In the genomic region with DNA sequence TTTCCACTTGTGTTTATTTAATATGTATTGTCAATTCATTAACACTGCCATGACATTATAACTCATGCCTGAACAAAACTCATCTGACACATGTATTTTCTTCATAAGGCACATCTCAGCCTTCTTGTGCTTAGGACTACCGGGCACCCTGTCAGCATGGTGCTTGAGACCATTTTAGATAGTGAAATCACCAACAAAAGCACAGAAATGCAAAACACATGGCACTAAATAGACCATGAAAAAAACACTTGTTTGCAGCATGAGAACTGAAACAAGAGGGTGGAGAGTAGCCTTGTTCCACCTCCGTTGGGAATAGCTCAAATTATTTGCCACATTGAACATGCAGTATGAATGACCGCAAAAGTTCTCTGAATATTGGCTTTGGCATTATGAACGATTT, we compare ENCODE assay signal across 21 cellular contexts.
"Had no signal": no experiment of that assay in that cellular context is flagged by ENCODE, and none has a peak within 500 bp of the region (broad histone marks: within the 10 kb centered on the region; RNA-seq: fewer than 3 reads in every experiment).

No MANE protein-coding gene starts in this region.

- H3K27ac ChIP-seq: KMS-11, RWPE1 had no signal

- H3K9ac ChIP-seq: KMS-11 had no signal

- DNase-seq: Kasumi-1; MV-4-11; NCI-H1048; NCI-H1105; NCI-H1436 treated with DMSO at 0.1 percent for 48 hours; NCI-H1694; NCI-H2029; NCI-H2081 treated with DMSO at 0.1 percent for 48 hours; NCI-H2171; NCI-H226; NCI-H524; NCI-H526 treated with DMSO at 0.1 percent for 48 hours; NCI-H748 treated with DMSO at 0.1 percent for 48 hours; NK-92 treated with Interleukin-12 subunit alpha and Interleukin-12 subunit beta, amount 100 ng/mL, for 24 hours; PC-3; SHP77 had no signal

- H3K4me2 ChIP-seq: KMS-11 had no signal

- ATAC-seq: HepG2, K562, Panc1, PC-3 had no signal

- H3K4me3 ChIP-seq: K562 had no signal
